Comparison of ENCODE assay signal across 1 cellular context in genomic region chr15:80308002-80308401, GRCh38.
A peak's percentile ranks its signal among the peaks of the same experiment; 100 is the strongest.
TF ChIP-seq lines count a peak whose summit lies in the region.

No MANE protein-coding gene starts in this region.

TF ChIP-seq in K562, 482 proteins besides CTCF, POLR2A, EP300 and RAD21:
- TF ChIP-seq WHSC1 (IDR thresholded peaks at IDR 0.05; ENCODE audit: low read length) (no peak), MEF2D (tag; conservative IDR thresholded peaks at IDR 0.05; ENCODE audit: low read depth) (no peak), E2F6 (IDR thresholded peaks at IDR 0.05; ENCODE audit: borderline replicate concordance in 1 of 2, extremely low read depth in 1 of 2, insufficient read depth in 1 of 2, insufficient read length in 1 of 2, low read depth in 1 of 2, low read length in 1 of 2, poor library complexity in 1 of 2, severe bottlenecking in 1 of 2) (peak in 1 of 2 experiments; percentile 25)
